ENCODE assay signal across 8 cellular contexts in genomic region chr3:51682079-51682478, GRCh38. TPM values are rescaled to one million over a fixed set of nuclear protein-coding genes. Genes with fewer than 3 reads are reported as not detected.
DNase-seq lines count a peak whose midpoint lies in the region; ATAC-seq and TF ChIP-seq lines count a peak whose summit lies in the region.

No MANE protein-coding gene starts in this region.

- no peak overlapping the region for H3K4me3 ChIP-seq in OCI-LY7 (ENCODE audit: low read depth, low read length, poor library complexity, severe bottlenecking)
- no peak overlapping the region for H3K4me3 ChIP-seq in stomach

- no peaks in the 10 kb centered on the region for H3K79me2 ChIP-seq in OCI-LY7 (ENCODE audit: insufficient read depth, low read depth, low read length)

- CTCF ChIA-PET in OCI-LY7 (lab: Charles Lee; ENCODE audit: unreplicated experiment), result interaction anchor here (0.5 to 3.1 kb wide), 6 partner anchors 9 to 296 kb away, joined by 3 to 22 read pairs (median 6); partner anchors contain the start of gene DCAF1

- no peak for TF ChIP-seq EP300 in stomach (IDR thresholded peaks at IDR 0.05)

- no peak for TF ChIP-seq POLR2A in stomach (IDR thresholded peaks at IDR 0.05)

- H3K9me3 ChIP-seq in OCI-LY7 (ENCODE audit: low read length) (no peaks in the 10 kb centered on the region), stomach (no peaks in the 10 kb centered on the region)

- no peaks in the 10 kb centered on the region for H3K36me3 Mint-ChIP-seq in natural killer cell treated with Interleukin-12 subunit alpha and Interleukin-12 subunit beta and Interleukin-15 and Interleukin-18, amount 100 ng/mL, for 72 hours

- peaks cover 68 to 82% of the 10 kb centered on the region in 2 donors for H3K4me1 Mint-ChIP-seq in natural killer cell treated with Interleukin-12 subunit alpha and Interleukin-12 subunit beta and Interleukin-15 and Interleukin-18, amount 100 ng/mL, for 72 hours (ENCODE audit: low read depth in 2 of 2)

- peak; percentile 84 for ATAC-seq in GM19463 (IDR thresholded peaks at IDR 0.05; ENCODE audit: unreplicated experiment)
- ATAC-seq in HG03571 (IDR thresholded peaks at IDR 0.05; ENCODE audit: unreplicated experiment), result peak; percentile 69
- peak; percentile 83 for ATAC-seq in esophagus mucosa
- ATAC-seq in natural killer cell treated with Interleukin-12 subunit alpha and Interleukin-12 subunit beta and Interleukin-15 and Interleukin-18, amount 100 ng/mL, for 72 hours, result peak; percentile 81 to 83

- H3K27ac Mint-ChIP-seq in natural killer cell treated with Interleukin-12 subunit alpha and Interleukin-12 subunit beta and Interleukin-15 and Interleukin-18, amount 100 ng/mL, for 72 hours, result peak overlapping the region; percentile 96 to 98

- peak overlapping the region; percentile 55 for H3K4me2 ChIP-seq in OCI-LY7 (ENCODE audit: low read length)

- H3K27ac ChIP-seq in OCI-LY7 (ENCODE audit: low read depth, low read length, poor library complexity, severe bottlenecking) (peak overlapping the region; percentile 23), stomach (peak overlapping the region in 3 of 5 donors; percentile 16 to 50 (median 32))

- H3K27me3 ChIP-seq in stomach, result no peaks in the 10 kb centered on the region

- H3K4me3 Mint-ChIP-seq in natural killer cell treated with Interleukin-12 subunit alpha and Interleukin-12 subunit beta and Interleukin-15 and Interleukin-18, amount 100 ng/mL, for 72 hours, result peak overlapping the region; percentile 85

- H3K4me1 ChIP-seq in OCI-LY7 (ENCODE audit: insufficient read depth, low read length, poor library complexity, severe bottlenecking) (peaks cover 48% of the 10 kb centered on the region), stomach (peaks cover 18 to 74% (median 46%) of the 10 kb centered on the region in 4 donors)

- H3K27me3 Mint-ChIP-seq in natural killer cell treated with Interleukin-12 subunit alpha and Interleukin-12 subunit beta and Interleukin-15 and Interleukin-18, amount 100 ng/mL, for 72 hours, result no peaks in the 10 kb centered on the region

- POLR2A ChIA-PET in OCI-LY7 (lab: Charles Lee), result interaction anchor here (0.5 to 1.8 kb wide), 4 partner anchors 10 to 182 kb away, joined by 3 to 12 read pairs (median 6); partner anchors contain the start of gene DCAF1

- H2AFZ ChIP-seq in OCI-LY7 (ENCODE audit: low read length), result no peak overlapping the region

- intact Hi-C loops in OCI-LY7 (cut with micrococcal nuclease; ENCODE audit: unreplicated experiment), result loop anchor here (1.0 to 2.0 kb wide), 2 partner anchors 39 to 180 kb away; no protein-coding TSS in a partner anchor
- intact Hi-C loops in stomach (cut with DNase I; ENCODE audit: low total_unique reads), result loop anchor here (5.0 kb wide), 1 partner anchor 180 kb away; the partner anchor contains the start of gene DCAF1

- no peaks in the 10 kb centered on the region for H4K20me1 ChIP-seq in OCI-LY7 (ENCODE audit: insufficient read depth, low read length)

- BruUV-seq in OCI-LY7 (replicated peaks; lab: Mats Ljungman, UMichigan), result no TSS peak

- no peaks in the 10 kb centered on the region for H3K9me3 Mint-ChIP-seq in natural killer cell treated with Interleukin-12 subunit alpha and Interleukin-12 subunit beta and Interleukin-15 and Interleukin-18, amount 100 ng/mL, for 72 hours

- H3K9me2 ChIP-seq in OCI-LY7 (ENCODE audit: insufficient read depth, low read length), result no peaks in the 10 kb centered on the region

- H3K36me3 ChIP-seq in OCI-LY7 (ENCODE audit: insufficient read depth, low read length) (peaks cover 45% of the 10 kb centered on the region), stomach (peaks cover 13 to 80% (median 72%) of the 10 kb centered on the region in 4 donors)

- DNase-seq in D341Med (ENCODE audit: low spot score) (peak; percentile 84), OCI-LY7 (ENCODE audit: low spot score) (peak; percentile 87), activated T-cell treated with anti-CD3 and anti-CD28 coated beads for 24 hours (ENCODE audit: low read depth) (peak; percentile 71), stomach (peak; percentile 56)
- DNase-seq in natural killer cell treated with Interleukin-12 subunit alpha and Interleukin-12 subunit beta and Interleukin-15 and Interleukin-18, amount 100 ng/mL, for 72 hours (ENCODE audit: low spot score), result peak; percentile 88

- 20 to 36% (median 33%) methylated on average over 4 of the region's 4 CpGs for WGBS in stomach, 5 donors

- peak; percentile 88 for TF ChIP-seq CTCF in OCI-LY7 (conservative IDR thresholded peaks at IDR 0.05; ENCODE audit: low read length)
- peak in 5 of 7 experiments; percentile 58 to 79 (median 75) for TF ChIP-seq CTCF in stomach (IDR thresholded peaks at IDR 0.05)

RNA-seq across cellular contexts. Expression of gene TEX264, which starts 11.0 kb away (rescaled TPM):
- total RNA-seq in OCI-LY7 (2014; rRNA removed; shearing (Covaris generic)), result 42.4 and 50.3 TPM in 2 replicates
- total RNA-seq in OCI-LY7 (2022) (42.7 and 45.6 TPM in 2 replicates), esophagus mucosa (32.8 TPM), stomach (10 to 100 TPM; 18.7 to 73.0 (median 34.3) TPM)
- total RNA-seq in natural killer cell treated with Interleukin-12 subunit alpha and Interleukin-12 subunit beta and Interleukin-15 and Interleukin-18, amount 100 ng/mL, for 72 hours, result 10 to 100 TPM; 27.0 to 31.9 TPM
- polyA plus RNA-seq in stomach, result 10 to 100 TPM; 34.5 to 60.1 (median 60.1) TPM

RNA-seq across cellular contexts. Expression of gene GRM2, which starts 24.8 kb away (rescaled TPM):
- 0.06 and 0.28 TPM in 2 replicates for total RNA-seq in OCI-LY7 (2014; rRNA removed; shearing (Covaris generic))
- 0.11 and 0.29 TPM in 2 replicates for total RNA-seq in OCI-LY7 (2022)
- total RNA-seq in esophagus mucosa, result 0.08 TPM
- total RNA-seq in natural killer cell treated with Interleukin-12 subunit alpha and Interleukin-12 subunit beta and Interleukin-15 and Interleukin-18, amount 100 ng/mL, for 72 hours, result 1 to 10 TPM in 1 of 2 donors, under 1 TPM in 1; 0.90 to 1.0 TPM
- under 1 TPM in 2 of 5 donors, not detected in 3; 0.37 to 0.58 TPM for total RNA-seq in stomach
- under 1 TPM in 2 of 3 donors, not detected in 1; 0.06 to 0.15 TPM for polyA plus RNA-seq in stomach
